Comparison of ENCODE assay signal across 1 cellular context in the genomic region with DNA sequence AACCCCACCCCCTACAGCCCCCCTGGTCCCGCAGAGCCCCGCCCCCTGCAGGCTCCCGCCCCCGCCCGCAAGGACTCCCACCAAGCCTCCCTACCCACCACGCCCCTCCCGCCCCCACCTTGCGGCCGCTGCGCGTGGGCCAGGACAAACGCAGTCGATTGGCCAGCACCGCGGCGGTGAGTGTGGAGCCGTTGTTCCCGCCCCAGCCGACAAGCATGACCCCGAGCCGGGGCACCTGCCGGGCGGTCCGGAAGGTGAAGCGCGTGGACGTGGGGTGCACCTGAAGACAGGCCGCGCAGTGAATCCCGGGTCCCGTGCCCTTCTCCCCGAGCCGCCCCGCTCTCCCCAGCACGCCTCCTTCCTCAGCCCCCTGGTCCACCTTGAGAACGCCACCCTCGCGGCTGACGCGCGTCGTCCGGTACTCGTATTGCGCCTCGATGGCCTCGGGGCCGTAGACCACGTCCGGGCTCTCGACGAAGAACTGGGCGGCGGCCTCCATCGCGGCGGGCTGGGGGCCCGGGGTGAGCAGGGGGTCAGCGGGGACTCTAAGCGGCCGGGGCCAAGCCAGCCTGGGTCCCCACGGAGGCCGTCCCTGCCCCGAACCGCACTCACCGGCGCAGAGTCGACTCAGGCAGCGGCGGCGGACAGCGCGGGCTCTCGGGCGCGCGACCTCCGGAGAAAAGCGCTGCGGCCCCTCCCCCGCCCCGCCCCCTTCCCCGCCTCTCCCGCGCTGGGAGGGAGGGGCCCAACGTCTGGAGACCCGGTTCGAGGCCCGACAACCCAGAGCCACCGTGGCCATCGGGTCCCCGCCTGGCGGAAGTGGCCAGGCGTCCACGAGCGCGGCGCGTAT.
A peak's percentile ranks its signal among the peaks of the same experiment; 100 is the strongest.
TF ChIP-seq lines count a peak whose summit lies in the region.

Gene ISYNA1 (minus strand): TSS at position 653 of the 850 bp plus-strand sequence. CDS start 154 bp downstream, at position 499.

TF ChIP-seq in H1, 55 proteins besides CTCF, POLR2A, EP300 and RAD21:
- TF ChIP-seq JUND (IDR thresholded peaks at IDR 0.05; ENCODE audit: low read length) = no peak
- TF ChIP-seq RFX5 (IDR thresholded peaks at IDR 0.05; ENCODE audit: borderline replicate concordance, low read depth, low read length) = no peak
- no peak for TF ChIP-seq ATF2 (IDR thresholded peaks at IDR 0.05; ENCODE audit: low read length)
- peak; percentile 44; the same call in 1 of the 2 replicates for TF ChIP-seq BACH1 (IDR thresholded peaks at IDR 0.05; ENCODE audit: low read length)
- TF ChIP-seq SIRT6 (IDR thresholded peaks at IDR 0.05; ENCODE audit: low read length) = no peak
- TF ChIP-seq POU5F1 (IDR thresholded peaks at IDR 0.05; ENCODE audit: low read depth, low read length) = no peak
- no peak for TF ChIP-seq TAF1 (IDR thresholded peaks at IDR 0.05; ENCODE audit: low read depth, low read length)
- no peak for TF ChIP-seq KDM1A (IDR thresholded peaks at IDR 0.05; ENCODE audit: borderline replicate concordance, low read length)
- no peak; a peak in 1 of 4 replicates for TF ChIP-seq HDAC2 (IDR thresholded peaks at IDR 0.05; ENCODE audit: borderline replicate concordance in 1 of 2, low read depth in 2 of 2, low read length in 2 of 2)
- TF ChIP-seq CEBPB (IDR thresholded peaks at IDR 0.05; ENCODE audit: low read depth, low read length) = no peak
- TF ChIP-seq, protein P1, sequence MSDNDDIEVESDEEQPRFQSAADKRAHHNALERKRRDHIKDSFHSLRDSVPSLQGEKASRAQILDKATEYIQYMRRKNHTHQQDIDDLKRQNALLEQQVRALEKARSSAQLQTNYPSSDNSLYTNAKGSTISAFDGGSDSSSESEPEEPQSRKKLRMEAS (IDR thresholded peaks at IDR 0.05) = peak; percentile 57
- TF ChIP-seq NANOG (IDR thresholded peaks at IDR 0.05; ENCODE audit: insufficient read depth, low read depth, low read length, poor library complexity, severe bottlenecking) = no peak
- TF ChIP-seq PHF8 (conservative IDR thresholded peaks at IDR 0.05; ENCODE audit: low read depth, low read length) = no peak; the same call in 1 of the 2 replicates
- no peak for TF ChIP-seq BCL11A (IDR thresholded peaks at IDR 0.05; ENCODE audit: low read depth in 2 of 2, low read length in 2 of 2)
- TF ChIP-seq E2F6 (IDR thresholded peaks at IDR 0.05) = peak; percentile 65
- no peak for TF ChIP-seq SAP30 (IDR thresholded peaks at IDR 0.05; ENCODE audit: insufficient read depth, insufficient replicate concordance, low read length)
- no peak for TF ChIP-seq SRF (IDR thresholded peaks at IDR 0.05; ENCODE audit: low read depth, low read length)
- 0 out of 4 replicates have a peak, but pooled peaks of 1 of the 2 experiments have one; percentile 1 for TF ChIP-seq SIN3A (conservative IDR thresholded peaks at IDR 0.05 in 1 of 2, IDR thresholded peaks at IDR 0.05 in 1 of 2; ENCODE audit: low read depth in 1 of 2, low read length in 2 of 2)
- TF ChIP-seq GABPA (IDR thresholded peaks at IDR 0.05; ENCODE audit: borderline replicate concordance, insufficient read depth, low read length) = no peak
- no peak for TF ChIP-seq SP1 (IDR thresholded peaks at IDR 0.05; ENCODE audit: low read depth, low read length)
- TF ChIP-seq CHD2 (IDR thresholded peaks at IDR 0.05; ENCODE audit: low read length) = no peak
- no peak for TF ChIP-seq NRF1 (IDR thresholded peaks at IDR 0.05; ENCODE audit: low read depth, low read length)
- peak; percentile 30 for TF ChIP-seq ASH2L (IDR thresholded peaks at IDR 0.05; ENCODE audit: low read length)
- TF ChIP-seq HDAC6 (IDR thresholded peaks at IDR 0.05; ENCODE audit: low read depth, low read length) = no peak
